Comparison of ENCODE assay signal across 8 cellular contexts in genomic region chr2:88753833-88754584, GRCh38.
DNase-seq lines count a peak whose midpoint lies in the region; ATAC-seq, FAIRE-seq and TF ChIP-seq lines count a peak whose summit lies in the region.

No MANE protein-coding gene starts in this region.

- no peak for TF ChIP-seq POLR2A in ovary (IDR thresholded peaks at IDR 0.05)

- intact Hi-C loops in ovary (cut with DNase I): no loop called here

- WGBS in ovary, 3 donors: 88 to 94% (median 89%) methylated on average over 4 of the region's 4 CpGs

- H3F3A ChIP-seq in MM.1S (ENCODE audit: insufficient read depth, low read length): peaks cover 56% of the 10 kb centered on the region

- no peak overlapping the region for H2AFZ ChIP-seq in MM.1S (ENCODE audit: low read length)

- ATAC-seq in GM18520 (IDR thresholded peaks at IDR 0.05; ENCODE audit: unreplicated experiment) (peak; percentile 87), GM21786 (IDR thresholded peaks at IDR 0.05; ENCODE audit: unreplicated experiment) (peak; percentile 92)

- DNase-seq in MM.1S: peak; percentile 95
- DNase-seq in fibroblast of pulmonary artery (ENCODE audit: low read depth): peak; percentile 35
- DNase-seq in frontal cortex (ENCODE audit: low spot score in 2 of 2): no peak
- no peak for DNase-seq in ovary
- no peak for DNase-seq in SKM-1 treated with dmso at 0.1 percent for 144 hours (lab: John Stamatoyannopoulos, UW; ENCODE audit: unreplicated experiment)
- no peak for DNase-seq in brain microvascular endothelial cell

- TF ChIP-seq CTCF in MM.1S (IDR thresholded peaks at IDR 0.05; ENCODE audit: low read length): no peak
- no peak for TF ChIP-seq CTCF in fibroblast of pulmonary artery (IDR thresholded peaks at IDR 0.05; ENCODE audit: low read length, missing control alignments)
- TF ChIP-seq CTCF in ovary (IDR thresholded peaks at IDR 0.05): no peak
- no peak for TF ChIP-seq CTCF in brain microvascular endothelial cell (IDR thresholded peaks at IDR 0.05; ENCODE audit: low read depth, low read length, missing control alignments)

- no peak for TF ChIP-seq EP300 in ovary (IDR thresholded peaks at IDR 0.05)

- H3K4me2 ChIP-seq in MM.1S (ENCODE audit: low read depth, low read length): peak overlapping the region; percentile 53

- H3K9me2 ChIP-seq in MM.1S (replicated peaks; ENCODE audit: insufficient read depth, low read length): no peaks in the 10 kb centered on the region

- H3K79me2 ChIP-seq in MM.1S (ENCODE audit: low read length): peaks cover 8% of the 10 kb centered on the region; the same call in 1 of the 2 replicates

- H3K27ac ChIP-seq in MM.1S (ENCODE audit: low read length) (peak overlapping the region; percentile 98), ovary (no peak overlapping the region), brain microvascular endothelial cell (no peak overlapping the region)

- in situ Hi-C loops in brain microvascular endothelial cell (cut with HindIII; ENCODE audit: low pct_ligation_motif_present, low sequenced_read_pairs): no loop called here

- H3K4me1 ChIP-seq in MM.1S (ENCODE audit: low read length) (peaks cover 70% of the 10 kb centered on the region), ovary (ENCODE audit: insufficient read depth) (no peaks in the 10 kb centered on the region)

- H3K27me3 ChIP-seq in MM.1S (replicated peaks; ENCODE audit: insufficient read depth, low read length): no peaks in the 10 kb centered on the region
- no peaks in the 10 kb centered on the region for H3K27me3 ChIP-seq in ovary
- no peaks in the 10 kb centered on the region for H3K27me3 ChIP-seq in brain microvascular endothelial cell (replicated peaks)

- no peaks in the 10 kb centered on the region for H4K20me1 ChIP-seq in MM.1S (ENCODE audit: insufficient read depth, low read length)

- H3K9me3 ChIP-seq in MM.1S (replicated peaks; ENCODE audit: insufficient read depth, low read length) (no peaks in the 10 kb centered on the region), ovary (no peaks in the 10 kb centered on the region)

- H3K4me3 ChIP-seq in MM.1S (ENCODE audit: low read length) (peak overlapping the region; percentile 7; the same call in 1 of the 2 replicates), fibroblast of pulmonary artery (replicated peaks; ENCODE audit: low read depth, low read length) (no peak overlapping the region), ovary (no peak overlapping the region), brain microvascular endothelial cell (ENCODE audit: low read depth, low read length) (no peak overlapping the region)

- peak overlapping the region; percentile 94 for H3K9ac ChIP-seq in MM.1S (ENCODE audit: low read length)

- H3K36me3 ChIP-seq in MM.1S (replicated peaks; ENCODE audit: insufficient read depth, low read length): no peaks in the 10 kb centered on the region
- H3K36me3 ChIP-seq in ovary: no peaks in the 10 kb centered on the region
- H3K36me3 ChIP-seq in brain microvascular endothelial cell (replicated peaks): peaks cover 4% of the 10 kb centered on the region

- no peak for FAIRE-seq in frontal cortex (lab: Jason Lieb, UNC)

Comparison
In these comparisons a context has a peak if more than half of its experiments do, and no peak if none do; other contexts are left out.
1. DNase-seq: peak in MM.1S (single experiment) and fibroblast of pulmonary artery (single experiment); none in frontal cortex (0 of 2), ovary (0 of 5), SKM-1 treated with dmso at 0.1 percent for 144 hours (single experiment) and brain microvascular endothelial cell (single experiment).